In genomic region chr20:33663161-33664084, GRCh38 we compare ENCODE assay signal across 1 cellular context.
TF ChIP-seq lines count a peak whose summit lies in the region.

No MANE protein-coding gene starts in this region.

TF ChIP-seq in K562, 482 proteins besides CTCF, POLR2A, EP300 and RAD21 (continued from another document and continues in another):
- TF ChIP-seq CLOCK (CRISPR knock-in tag; IDR thresholded peaks at IDR 0.05; ENCODE audit: borderline replicate concordance) (no peak), STAT5B (CRISPR knock-in tag; IDR thresholded peaks at IDR 0.05) (no peak), PCBP2 (IDR thresholded peaks at IDR 0.05; ENCODE audit: low read depth, low read length, poor library complexity, severe bottlenecking) (no peak), SRSF7 (optimal IDR thresholded peaks at IDR 0.05; ENCODE audit: low read depth, low read length) (no peak), ZNF76 (CRISPR knock-in tag; IDR thresholded peaks at IDR 0.05; ENCODE audit: borderline replicate concordance) (0 out of 2 replicates have a peak, but pooled peaks have one; percentile 54), RBM22 (IDR thresholded peaks at IDR 0.05; ENCODE audit: low read depth, low read length, poor library complexity, severe bottlenecking) (peak; percentile 91), ZNF407 (IDR thresholded peaks at IDR 0.05; ENCODE audit: low read depth) (no peak), FOXM1 (IDR thresholded peaks at IDR 0.05; ENCODE audit: low read depth) (no peak), FOXM1 (CRISPR knock-in tag; IDR thresholded peaks at IDR 0.05; ENCODE audit: low read depth) (0 out of 2 replicates have a peak, but pooled peaks have one; percentile 21), USF1 (CRISPR knock-in tag; IDR thresholded peaks at IDR 0.05) (peak; percentile 8; the same call in 1 of the 2 replicates), ZBTB1 (CRISPR knock-in tag; IDR thresholded peaks at IDR 0.05; ENCODE audit: borderline replicate concordance, low read depth) (no peak), NONO (IDR thresholded peaks at IDR 0.05; ENCODE audit: low read depth in 2 of 2, low read length in 1 of 2) (peak; percentile 43 to 91; a peak in 3 of 4 replicates), ZNF79 (CRISPR knock-in tag; IDR thresholded peaks at IDR 0.05; ENCODE audit: low read depth) (no peak), CHD2 (IDR thresholded peaks at IDR 0.05; ENCODE audit: low read depth, low read length) (no peak), CBFB (CRISPR knock-in tag; IDR thresholded peaks at IDR 0.05) (no peak), ZNF134 (CRISPR knock-in tag; conservative IDR thresholded peaks at IDR 0.05) (no peak), NCOA4 (IDR thresholded peaks at IDR 0.05; ENCODE audit: partially characterized antibody) (no peak), RBM14 (IDR thresholded peaks at IDR 0.05; ENCODE audit: borderline replicate concordance, insufficient read depth, low read depth, low read length) (no peak), MCM5 (IDR thresholded peaks at IDR 0.05; ENCODE audit: low read depth) (no peak), TFAM (CRISPR knock-in tag; conservative IDR thresholded peaks at IDR 0.05) (no peak), ZNF280A (IDR thresholded peaks at IDR 0.05; ENCODE audit: low read depth, partially characterized antibody) (no peak), RBM15 (IDR thresholded peaks at IDR 0.05; ENCODE audit: insufficient read depth, low read length) (no peak), ZNF253 (CRISPR knock-in tag; conservative IDR thresholded peaks at IDR 0.05) (no peak), MAFK (IDR thresholded peaks at IDR 0.05; ENCODE audit: low read length) (no peak), ARID2 (IDR thresholded peaks at IDR 0.05) (no peak), HOMEZ (CRISPR knock-in tag; IDR thresholded peaks at IDR 0.05) (no peak), NR2C2 (CRISPR knock-in tag; IDR thresholded peaks at IDR 0.05) (no peak), NR2C2 (tag; IDR thresholded peaks at IDR 0.05) (peak; percentile 53; the same call in 1 of the 2 replicates), HDGF (IDR thresholded peaks at IDR 0.05) (no peak), AFF4 (CRISPR knock-in tag; IDR thresholded peaks at IDR 0.05) (no peak), CAMTA2 (CRISPR knock-in tag; conservative IDR thresholded peaks at IDR 0.05) (peak; percentile 86; the same call in 1 of the 2 replicates), NRF1 (conservative IDR thresholded peaks at IDR 0.05 in 1 of 2, IDR thresholded peaks at IDR 0.05 in 1 of 2) (peak; percentile 67 to 70), BRD9 (IDR thresholded peaks at IDR 0.05; ENCODE audit: low read depth, partially characterized antibody) (no peak), NELFE (IDR thresholded peaks at IDR 0.05; ENCODE audit: insufficient read depth, insufficient read length) (no peak), ZFPM2 (CRISPR knock-in tag; IDR thresholded peaks at IDR 0.05) (no peak), ZNF224 (CRISPR knock-in tag; IDR thresholded peaks at IDR 0.05) (no peak), XRCC3 (IDR thresholded peaks at IDR 0.05) (no peak), HSF4 (CRISPR knock-in tag; IDR thresholded peaks at IDR 0.05; ENCODE audit: borderline replicate concordance) (no peak), RCOR1 (IDR thresholded peaks at IDR 0.05; ENCODE audit: borderline replicate concordance in 1 of 2, low read depth in 2 of 2, low read length in 2 of 2) (0 out of 4 replicates have a peak, but pooled peaks of 1 of the 2 experiments have one; percentile 5), RNF2 (IDR thresholded peaks at IDR 0.05) (no peak), FIP1L1 (IDR thresholded peaks at IDR 0.05; ENCODE audit: low read depth, low read length, poor library complexity, severe bottlenecking) (peak; percentile 79), CREB3L1 (IDR thresholded peaks at IDR 0.05; ENCODE audit: borderline replicate concordance, low read depth) (peak; percentile 69; the same call in 1 of the 2 replicates), ZNF175 (CRISPR knock-in tag; IDR thresholded peaks at IDR 0.05; ENCODE audit: low read depth) (no peak), RBM25 (IDR thresholded peaks at IDR 0.05; ENCODE audit: low read depth, low read length, severe bottlenecking) (peak; percentile 95), CREBBP (IDR thresholded peaks at IDR 0.05; ENCODE audit: low read depth, low read length) (no peak), ZNF785 (CRISPR knock-in tag; IDR thresholded peaks at IDR 0.05) (no peak), TARDBP (IDR thresholded peaks at IDR 0.05) (no peak), ZC3H11A (IDR thresholded peaks at IDR 0.05; ENCODE audit: low read depth, low read length) (no peak)
